Comparison of ENCODE assay signal across 18 cellular contexts in the genomic region with DNA sequence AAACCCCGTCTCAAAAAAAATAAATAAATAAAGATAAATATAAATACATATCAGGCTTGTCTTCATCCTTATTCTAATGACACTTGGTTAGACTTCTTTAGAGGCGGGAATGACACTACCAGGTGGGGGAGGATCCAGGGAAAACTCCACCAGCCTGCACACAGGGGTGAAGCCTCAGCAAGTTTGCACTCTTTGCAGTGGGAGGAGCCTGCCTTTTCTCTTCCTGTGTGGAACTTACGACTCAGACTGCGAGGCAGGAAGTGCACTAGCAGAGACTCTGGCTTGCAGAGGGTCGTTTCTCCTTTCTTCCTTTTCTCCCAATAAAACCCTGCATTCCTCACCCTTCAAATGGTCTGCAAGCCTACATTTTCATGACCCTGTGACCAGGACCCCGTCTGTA.
DNase-seq lines count a peak whose midpoint lies in the region; ATAC-seq and TF ChIP-seq lines count a peak whose summit lies in the region.
"Had no signal": no experiment of that assay in that cellular context is flagged by ENCODE, and none has a peak within 500 bp of the region (broad histone marks: within the 10 kb centered on the region; RNA-seq: fewer than 3 reads in every experiment).

No MANE protein-coding gene starts in this region.

- no peaks in the 10 kb centered on the region for H3K79me2 ChIP-seq in DND-41 (ENCODE audit: insufficient read depth, low read length)
- H3K79me2 ChIP-seq in Loucy (ENCODE audit: insufficient read depth, low read length): no peaks in the 10 kb centered on the region
- H3K79me2 ChIP-seq in SU-DHL-6 (ENCODE audit: insufficient read depth, low read length): no peaks in the 10 kb centered on the region

- H3K27me3 ChIP-seq in DND-41 (ENCODE audit: insufficient read depth, low read length, poor library complexity) (peaks cover 3% of the 10 kb centered on the region), Loucy (ENCODE audit: insufficient read depth, low read length, poor library complexity, severe bottlenecking) (no peaks in the 10 kb centered on the region), SU-DHL-6 (ENCODE audit: low read length) (no peaks in the 10 kb centered on the region), iPS-20b (ENCODE audit: insufficient read depth, low read length) (no peaks in the 10 kb centered on the region), transverse colon (no peaks in the 10 kb centered on the region)
- H3K27me3 ChIP-seq: MG63 had no signal

- DNase-seq in DND-41 (no peak), NCI-H524 treated with DMSO at 0.1 percent for 48 hours (lab: John Stamatoyannopoulos, UW) (no peak), transverse colon (no peak)
- no peak for DNase-seq in activated T-cell treated with anti-CD3 and anti-CD28 coated beads, Interleukin-2, amount 50 U/mL, for 24 hours
- DNase-seq: ACHN, MG63, NCI-H1092, NCI-H146, NCI-H2081, NCI-H446 treated with DMSO at 0.1 percent for 48 hours, NCI-H748 treated with DMSO at 0.1 percent for 48 hours had no signal

- no peak overlapping the region for H3K27ac Mint-ChIP-seq in activated T-cell treated with anti-CD3 and anti-CD28 coated beads, Interleukin-2, amount 50 U/mL, for 24 hours

- H3K27me3 Mint-ChIP-seq in activated T-cell treated with anti-CD3 and anti-CD28 coated beads, Interleukin-2, amount 50 U/mL, for 24 hours: no peaks in the 10 kb centered on the region

- H3K27ac ChIP-seq in DND-41 (ENCODE audit: low read length) (no peak overlapping the region), SU-DHL-6 (ENCODE audit: low read depth, low read length) (no peak overlapping the region), iPS-20b (ENCODE audit: low read length) (no peak overlapping the region), transverse colon (no peak overlapping the region)
- H3K27ac ChIP-seq: C4-2B, KMS-11 had no signal

- H4K20me1 ChIP-seq in DND-41 (ENCODE audit: insufficient read depth, low read length): no peaks in the 10 kb centered on the region
- no peaks in the 10 kb centered on the region for H4K20me1 ChIP-seq in Loucy (ENCODE audit: insufficient read depth, low read length, poor library complexity, severe bottlenecking)
- no peaks in the 10 kb centered on the region for H4K20me1 ChIP-seq in SU-DHL-6 (ENCODE audit: low read depth, low read length)

- intact Hi-C loops in transverse colon (cut with DNase I; ENCODE audit: low total_unique reads): no loop called here

- H3K4me1 Mint-ChIP-seq in activated T-cell treated with anti-CD3 and anti-CD28 coated beads, Interleukin-2, amount 50 U/mL, for 24 hours (ENCODE audit: low read depth): no peaks in the 10 kb centered on the region

- in situ Hi-C loops in transverse colon (cut with MboI; ENCODE audit: low pct_ligation_motif_present in 1 of 4, low pct_unique_long_range_greater_than_20kb in 1 of 4, low sequenced_read_pairs in 3 of 4): no loop called here

- H3F3A ChIP-seq in Loucy (ENCODE audit: low read depth): no peaks in the 10 kb centered on the region
- H3F3A ChIP-seq in SU-DHL-6 (ENCODE audit: insufficient read depth): no peaks in the 10 kb centered on the region

- TF ChIP-seq POLR2A in transverse colon (IDR thresholded peaks at IDR 0.05): no peak

- no peaks in the 10 kb centered on the region for H3K9me3 Mint-ChIP-seq in activated T-cell treated with anti-CD3 and anti-CD28 coated beads, Interleukin-2, amount 50 U/mL, for 24 hours

- H3K4me2 ChIP-seq in DND-41 (ENCODE audit: insufficient read depth, low read length) (no peak overlapping the region), Loucy (ENCODE audit: low read depth, low read length, poor library complexity, severe bottlenecking) (no peak overlapping the region), SU-DHL-6 (ENCODE audit: low read depth, low read length, poor library complexity, severe bottlenecking) (no peak overlapping the region)
- H3K4me2 ChIP-seq: KMS-11 had no signal

- H3K36me3 ChIP-seq in DND-41 (ENCODE audit: insufficient read depth, low read length): no peaks in the 10 kb centered on the region
- no peaks in the 10 kb centered on the region for H3K36me3 ChIP-seq in Loucy (ENCODE audit: insufficient read depth, low read length)
- H3K36me3 ChIP-seq in SU-DHL-6 (ENCODE audit: low read length): no peaks in the 10 kb centered on the region
- no peaks in the 10 kb centered on the region for H3K36me3 ChIP-seq in iPS-20b (ENCODE audit: insufficient read depth, low read depth, low read length)
- H3K36me3 ChIP-seq in transverse colon: no peaks in the 10 kb centered on the region
- H3K36me3 ChIP-seq: HAP-1, MG63 had no signal

- TF ChIP-seq CTCF in DND-41 (IDR thresholded peaks at IDR 0.05; ENCODE audit: borderline replicate concordance, extremely low read depth, low read length, poor library complexity, severe bottlenecking): no peak
- no peak for TF ChIP-seq CTCF in Loucy (conservative IDR thresholded peaks at IDR 0.05; ENCODE audit: low read length)
- no peak for TF ChIP-seq CTCF in SU-DHL-6 (IDR thresholded peaks at IDR 0.05; ENCODE audit: insufficient read depth, low read length, poor library complexity, severe bottlenecking)
- TF ChIP-seq CTCF in transverse colon (IDR thresholded peaks at IDR 0.05): no peak

- H3K9me3 ChIP-seq in DND-41 (ENCODE audit: insufficient read depth, low read length, severe bottlenecking) (no peaks in the 10 kb centered on the region), Loucy (ENCODE audit: insufficient read depth, low read depth, low read length) (no peaks in the 10 kb centered on the region), SU-DHL-6 (ENCODE audit: insufficient read depth, low read length) (no peaks in the 10 kb centered on the region), iPS-20b (ENCODE audit: insufficient read depth, low read depth, low read length) (no peaks in the 10 kb centered on the region), transverse colon (no peaks in the 10 kb centered on the region)
- H3K9me3 ChIP-seq: HAP-1, MG63 had no signal

- H3K4me1 ChIP-seq in DND-41 (ENCODE audit: insufficient read depth, low read length) (no peaks in the 10 kb centered on the region), Loucy (ENCODE audit: insufficient read depth, low read length, poor library complexity, severe bottlenecking) (no peaks in the 10 kb centered on the region), iPS-20b (ENCODE audit: insufficient read depth, low read length) (peaks cover 7% of the 10 kb centered on the region; the same call in 1 of the 2 replicates), transverse colon (peaks cover 1 to 10% (median 3%) of the 10 kb centered on the region in 4 donors)
- H3K4me1 ChIP-seq: HAP-1 had no signal

- no peak overlapping the region for H3K4me3 Mint-ChIP-seq in activated T-cell treated with anti-CD3 and anti-CD28 coated beads, Interleukin-2, amount 50 U/mL, for 24 hours

- no peak for ATAC-seq in DND-41 (ENCODE audit: insufficient read depth, low read depth)
- ATAC-seq in HG03460 (IDR thresholded peaks at IDR 0.05; ENCODE audit: unreplicated experiment): no peak

- H3K9ac ChIP-seq in DND-41 (ENCODE audit: low read depth, low read length): no peak overlapping the region
- H3K9ac ChIP-seq in Loucy (ENCODE audit: low read depth, low read length, poor library complexity, severe bottlenecking): no peak overlapping the region
- H3K9ac ChIP-seq in SU-DHL-6 (ENCODE audit: low read length): no peak overlapping the region
- H3K9ac ChIP-seq in iPS-20b (ENCODE audit: low read depth, low read length): peak overlapping the region; percentile 21; the same call in 1 of the 2 replicates
- H3K9ac ChIP-seq: KMS-11 had no signal

- H3K9me2 ChIP-seq in Loucy (replicated peaks; ENCODE audit: low read depth, low read length) (no peaks in the 10 kb centered on the region), SU-DHL-6 (replicated peaks; ENCODE audit: insufficient read depth, low read length) (no peaks in the 10 kb centered on the region)

- WGBS in transverse colon (ENCODE audit: low coverage in 1 of 2), 2 donors: 54 to 60% methylated on average over 4 to 6 of the region's 6 CpGs

- no peak for TF ChIP-seq EP300 in transverse colon (IDR thresholded peaks at IDR 0.05; ENCODE audit: low read depth)

- H3K36me3 Mint-ChIP-seq in activated T-cell treated with anti-CD3 and anti-CD28 coated beads, Interleukin-2, amount 50 U/mL, for 24 hours (ENCODE audit: low read depth): no peaks in the 10 kb centered on the region

- H3K4me3 ChIP-seq in DND-41 (ENCODE audit: low read depth in 1 of 2, low read length in 2 of 2) (no peak overlapping the region), Loucy (ENCODE audit: low read length, poor library complexity, severe bottlenecking) (no peak overlapping the region), SU-DHL-6 (ENCODE audit: insufficient read depth, low read length, poor library complexity, severe bottlenecking) (no peak overlapping the region), iPS-20b (ENCODE audit: low read length) (no peak overlapping the region), transverse colon (no peak overlapping the region)
- H3K4me3 ChIP-seq: HAP-1, MG63 had no signal

- H2AFZ ChIP-seq in DND-41 (ENCODE audit: low read depth, low read length): peak overlapping the region; percentile 80
- peak overlapping the region; percentile 86 for H2AFZ ChIP-seq in Loucy (ENCODE audit: low read length)
- peak overlapping the region; percentile 34 for H2AFZ ChIP-seq in SU-DHL-6 (ENCODE audit: low read depth, low read length, severe bottlenecking)

Comparison
In these comparisons a context has a peak if more than half of its experiments do, and no peak if none do; other contexts are left out.
1. H2AFZ ChIP-seq: peak in every context shown above with its lines; median percentile 86 in Loucy; 80 in DND-41; 34 in SU-DHL-6.